18 cellular contexts compared by ENCODE assay signal in genomic region chr1:159827102-159827490, GRCh38. TPM values are rescaled to one million over a fixed set of nuclear protein-coding genes. Genes with fewer than 3 reads are reported as not detected.
DNase-seq lines count a peak whose midpoint lies in the region; ATAC-seq and TF ChIP-seq lines count a peak whose summit lies in the region.
"Had no signal": no experiment of that assay in that cellular context is flagged by ENCODE, and none has a peak within 500 bp of the region (broad histone marks: within the 10 kb centered on the region; RNA-seq: fewer than 3 reads in every experiment).

No MANE protein-coding gene starts in this region.

- H3K27me3 ChIP-seq in CD4-positive, alpha-beta T cell (ENCODE audit: control insufficient read depth, insufficient read depth, low read length), result no peaks in the 10 kb centered on the region
- peaks cover 22% of the 10 kb centered on the region; the same call in 1 of the 2 replicates for H3K27me3 ChIP-seq in H7 (ENCODE audit: control insufficient read depth, insufficient read depth, low read length)
- 0 out of 2 replicates have a peak, but pooled peaks cover under 1% of the 10 kb centered on the region for H3K27me3 ChIP-seq in MG63

- H3K27ac ChIP-seq in CD4-positive, alpha-beta T cell (ENCODE audit: low read depth, low read length), result no peak overlapping the region
- H3K27ac ChIP-seq: breast epithelium, WERI-Rb-1 had no signal

- intact Hi-C loops in CD14-positive monocyte (cut with micrococcal nuclease), result no loop called here
- intact Hi-C loops in CD4-positive, alpha-beta T cell (cut with DNase I, micrococcal nuclease), result no loop called here

- H3K27me3 Mint-ChIP-seq in CD14-positive monocyte (ENCODE audit: low read depth in 3 of 3), result peaks cover 0 to 7% (median 4%) of the 10 kb centered on the region in 3 donors
- H3K27me3 Mint-ChIP-seq in CD4-positive, alpha-beta T cell, result no peaks in the 10 kb centered on the region
- H3K27me3 Mint-ChIP-seq in activated naive CD8-positive, alpha-beta T cell treated with anti-CD3 and anti-CD28 coated beads, Interleukin-2, amount 10 ng/mL, durations not matched to agents 7 days and 5 days, result peaks cover 56% of the 10 kb centered on the region
- H3K27me3 Mint-ChIP-seq in natural killer cell treated with Interleukin-12 subunit alpha and Interleukin-12 subunit beta and Interleukin-15 and Interleukin-18, amount 100 ng/mL, for 72 hours, result peaks cover 15 to 27% of the 10 kb centered on the region in 2 donors

- no peak for ATAC-seq in CD4-positive, alpha-beta T cell (ENCODE audit: poor library complexity)
- ATAC-seq in activated naive CD8-positive, alpha-beta T cell treated with anti-CD3 and anti-CD28 coated beads, Interleukin-2, amount 10 ng/mL, durations not matched to agents 7 days and 5 days (ENCODE audit: low read depth), result no peak
- ATAC-seq in natural killer cell treated with Interleukin-12 subunit alpha and Interleukin-12 subunit beta and Interleukin-15 and Interleukin-18, amount 100 ng/mL, for 72 hours, result peak; percentile 1 to 37
- ATAC-seq in HG03045 (IDR thresholded peaks at IDR 0.05; ENCODE audit: unreplicated experiment), result no peak
- ATAC-seq: esophagus mucosa had no signal

- no peak for DNase-seq in CD14-positive monocyte (ENCODE audit: low spot score)
- no peak for DNase-seq in CD4-positive, alpha-beta T cell
- no peak for DNase-seq in activated naive CD8-positive, alpha-beta T cell treated with anti-CD3 and anti-CD28 coated beads, Interleukin-2, amount 10 ng/mL, durations not matched to agents 7 days and 5 days
- DNase-seq in natural killer cell treated with Interleukin-12 subunit alpha and Interleukin-12 subunit beta and Interleukin-15 and Interleukin-18, amount 100 ng/mL, for 72 hours (ENCODE audit: low spot score), result no peak
- DNase-seq in H7, result no peak
- no peak for DNase-seq in MG63
- DNase-seq: HCEC 1CT, IMR-90, NCI-H1930, NCI-H446, WERI-Rb-1 had no signal

- POLR2A ChIA-PET in CD4-positive, alpha-beta T cell (lab: Charles Lee), result interaction anchor here (1.1 kb wide), 1 partner anchor 98 kb away, joined by 4 read pairs; the partner anchor contains the start of gene TAGLN2
- POLR2A ChIA-PET in activated naive CD8-positive, alpha-beta T cell treated with anti-CD3 and anti-CD28 coated beads, Interleukin-2, amount 10 ng/mL, durations not matched to agents 7 days and 5 days (lab: Charles Lee), result interaction anchor here (0.7 to 3.6 kb wide), 4 partner anchors 27 to 327 kb away, joined by 3 to 24 read pairs (median 4); partner anchors contain the start of gene TAGLN2

- CTCF ChIA-PET in CD4-positive, alpha-beta T cell (lab: Charles Lee), result no interaction called here

- peak overlapping the region; percentile 64 to 67 for H3K4me3 Mint-ChIP-seq in CD14-positive monocyte
- peak overlapping the region; percentile 35 for H3K4me3 Mint-ChIP-seq in CD4-positive, alpha-beta T cell
- H3K4me3 Mint-ChIP-seq in activated naive CD8-positive, alpha-beta T cell treated with anti-CD3 and anti-CD28 coated beads, Interleukin-2, amount 10 ng/mL, durations not matched to agents 7 days and 5 days, result peak overlapping the region; percentile 36
- H3K4me3 Mint-ChIP-seq in natural killer cell treated with Interleukin-12 subunit alpha and Interleukin-12 subunit beta and Interleukin-15 and Interleukin-18, amount 100 ng/mL, for 72 hours, result peak overlapping the region; percentile 77

- H3K36me3 Mint-ChIP-seq in CD14-positive monocyte, result peaks cover 0 to 3% of the 10 kb centered on the region in 2 donors
- H3K36me3 Mint-ChIP-seq in CD4-positive, alpha-beta T cell (ENCODE audit: low read depth), result no peaks in the 10 kb centered on the region
- peaks cover 12% of the 10 kb centered on the region for H3K36me3 Mint-ChIP-seq in activated naive CD8-positive, alpha-beta T cell treated with anti-CD3 and anti-CD28 coated beads, Interleukin-2, amount 10 ng/mL, durations not matched to agents 7 days and 5 days
- H3K36me3 Mint-ChIP-seq in natural killer cell treated with Interleukin-12 subunit alpha and Interleukin-12 subunit beta and Interleukin-15 and Interleukin-18, amount 100 ng/mL, for 72 hours, result peaks cover 10% of the 10 kb centered on the region

- H3K4me3 ChIP-seq in H7 (ENCODE audit: insufficient read depth, low read depth, low read length) (no peak overlapping the region), MG63 (no peak overlapping the region)

- no peaks in the 10 kb centered on the region for H3K9me3 ChIP-seq in CD4-positive, alpha-beta T cell (ENCODE audit: control insufficient read depth, low read length)
- H3K9me3 ChIP-seq in MG63, result no peaks in the 10 kb centered on the region
- H3K9me3 ChIP-seq: breast epithelium had no signal

- peak overlapping the region; percentile 34 to 89 (median 72) for H3K27ac Mint-ChIP-seq in CD14-positive monocyte
- no peak overlapping the region for H3K27ac Mint-ChIP-seq in CD4-positive, alpha-beta T cell
- H3K27ac Mint-ChIP-seq in activated naive CD8-positive, alpha-beta T cell treated with anti-CD3 and anti-CD28 coated beads, Interleukin-2, amount 10 ng/mL, durations not matched to agents 7 days and 5 days, result peak overlapping the region; percentile 53
- H3K27ac Mint-ChIP-seq in natural killer cell treated with Interleukin-12 subunit alpha and Interleukin-12 subunit beta and Interleukin-15 and Interleukin-18, amount 100 ng/mL, for 72 hours, result peak overlapping the region; percentile 85 to 95

- peaks cover 0 to 2% (median 0%) of the 10 kb centered on the region in 7 donors for H3K9me3 Mint-ChIP-seq in CD14-positive monocyte
- H3K9me3 Mint-ChIP-seq in CD4-positive, alpha-beta T cell, result no peaks in the 10 kb centered on the region
- H3K9me3 Mint-ChIP-seq in activated naive CD8-positive, alpha-beta T cell treated with anti-CD3 and anti-CD28 coated beads, Interleukin-2, amount 10 ng/mL, durations not matched to agents 7 days and 5 days, result peaks cover 6% of the 10 kb centered on the region
- no peaks in the 10 kb centered on the region for H3K9me3 Mint-ChIP-seq in natural killer cell treated with Interleukin-12 subunit alpha and Interleukin-12 subunit beta and Interleukin-15 and Interleukin-18, amount 100 ng/mL, for 72 hours

- no peaks in the 10 kb centered on the region for H3K36me3 ChIP-seq in H7 (replicated peaks; ENCODE audit: control insufficient read depth, insufficient read depth, low read length)
- H3K36me3 ChIP-seq in MG63, result no peaks in the 10 kb centered on the region
- H3K36me3 ChIP-seq: breast epithelium, WERI-Rb-1 had no signal

- H3K4me1 Mint-ChIP-seq in CD14-positive monocyte, result peaks cover 74% of the 10 kb centered on the region
- peaks cover 42% of the 10 kb centered on the region for H3K4me1 Mint-ChIP-seq in CD4-positive, alpha-beta T cell (ENCODE audit: low read depth)
- H3K4me1 Mint-ChIP-seq in activated naive CD8-positive, alpha-beta T cell treated with anti-CD3 and anti-CD28 coated beads, Interleukin-2, amount 10 ng/mL, durations not matched to agents 7 days and 5 days, result peaks cover 52% of the 10 kb centered on the region
- peaks cover 78 to 79% of the 10 kb centered on the region in 2 donors for H3K4me1 Mint-ChIP-seq in natural killer cell treated with Interleukin-12 subunit alpha and Interleukin-12 subunit beta and Interleukin-15 and Interleukin-18, amount 100 ng/mL, for 72 hours (ENCODE audit: low read depth in 2 of 2)

- no peak for TF ChIP-seq CTCF in CD14-positive monocyte (IDR thresholded peaks at IDR 0.05)
- no peak for TF ChIP-seq CTCF in CD4-positive, alpha-beta T cell (IDR thresholded peaks at IDR 0.05)

RNA-seq across cellular contexts. Expression of gene SLAMF8, which starts 0.4 kb away (rescaled TPM):
- 1 to 10 TPM; 2.6 to 5.7 TPM for polyA plus RNA-seq in CD14-positive monocyte
- under 1 TPM in 1 of 2 experiments, not detected in 1; 0.34 TPM for total RNA-seq in CD4-positive, alpha-beta T cell
- 1 to 10 TPM; 1.1 to 1.8 TPM for total RNA-seq in activated naive CD8-positive, alpha-beta T cell treated with anti-CD3 and anti-CD28 coated beads, Interleukin-2, amount 10 ng/mL, durations not matched to agents 7 days and 5 days
- 1 to 10 TPM in 1 of 2 donors, under 1 TPM in 1; 0.29 to 2.1 TPM for total RNA-seq in natural killer cell treated with Interleukin-12 subunit alpha and Interleukin-12 subunit beta and Interleukin-15 and Interleukin-18, amount 100 ng/mL, for 72 hours
- total RNA-seq in H7 (2014; rRNA removed; shearing (Covaris generic)), result not detected in 2 replicates
- not detected in 2 replicates for total RNA-seq in MG63 (2014; rRNA removed; shearing (Covaris generic); ENCODE audit: low replicate concordance)
- total RNA-seq: dermis microvascular lymphatic vessel endothelial cell, IMR-90, osteocyte had no signal

RNA-seq across cellular contexts. Expression of gene FCRL6, which starts 24.9 kb away (rescaled TPM):
- under 1 TPM; 0.15 to 0.17 TPM for polyA plus RNA-seq in CD14-positive monocyte
- total RNA-seq in CD4-positive, alpha-beta T cell, result under 1 TPM; 0.28 to 0.52 TPM
- total RNA-seq in activated naive CD8-positive, alpha-beta T cell treated with anti-CD3 and anti-CD28 coated beads, Interleukin-2, amount 10 ng/mL, durations not matched to agents 7 days and 5 days, result 1 to 10 TPM; 6.0 to 7.3 TPM
- total RNA-seq in natural killer cell treated with Interleukin-12 subunit alpha and Interleukin-12 subunit beta and Interleukin-15 and Interleukin-18, amount 100 ng/mL, for 72 hours, result under 1 TPM in 1 of 2 donors, not detected in 1; 0.81 TPM
- not detected in 2 replicates for total RNA-seq in H7 (2014; rRNA removed; shearing (Covaris generic))
- not detected in 2 replicates for total RNA-seq in MG63 (2014; rRNA removed; shearing (Covaris generic); ENCODE audit: low replicate concordance)
- total RNA-seq: dermis microvascular lymphatic vessel endothelial cell, esophagus mucosa, IMR-90, osteocyte had no signal
- polyA plus RNA-seq: IMR-90 had no signal

RNA-seq across cellular contexts. Expression of gene VSIG8, which starts 35.4 kb away (rescaled TPM):
- not detected for polyA plus RNA-seq in CD14-positive monocyte
- total RNA-seq in CD4-positive, alpha-beta T cell, result not detected
- total RNA-seq in activated naive CD8-positive, alpha-beta T cell treated with anti-CD3 and anti-CD28 coated beads, Interleukin-2, amount 10 ng/mL, durations not matched to agents 7 days and 5 days, result not detected
- not detected for total RNA-seq in natural killer cell treated with Interleukin-12 subunit alpha and Interleukin-12 subunit beta and Interleukin-15 and Interleukin-18, amount 100 ng/mL, for 72 hours
- not detected in 2 replicates for total RNA-seq in H7 (2014; rRNA removed; shearing (Covaris generic))
- not detected in 2 replicates for total RNA-seq in MG63 (2014; rRNA removed; shearing (Covaris generic); ENCODE audit: low replicate concordance)
- total RNA-seq: dermis microvascular lymphatic vessel endothelial cell, IMR-90, left lobe of liver, osteocyte, sciatic nerve had no signal
- polyA plus RNA-seq: IMR-90 had no signal

RNA-seq across cellular contexts. Expression of gene DUSP23, which starts 46.3 kb away (rescaled TPM):
- 100 to 1,000 TPM in 1 of 2 donors, 10 to 100 TPM in 1; 97.8 to 136 TPM for polyA plus RNA-seq in CD14-positive monocyte
- 1 to 10 TPM; 3.9 to 6.0 TPM for total RNA-seq in CD4-positive, alpha-beta T cell
- total RNA-seq in activated naive CD8-positive, alpha-beta T cell treated with anti-CD3 and anti-CD28 coated beads, Interleukin-2, amount 10 ng/mL, durations not matched to agents 7 days and 5 days, result 10 to 100 TPM; 20.1 to 22.2 TPM
- 10 to 100 TPM; 10.7 to 14.4 TPM for total RNA-seq in natural killer cell treated with Interleukin-12 subunit alpha and Interleukin-12 subunit beta and Interleukin-15 and Interleukin-18, amount 100 ng/mL, for 72 hours
- 74.9 and 81.6 TPM in 2 replicates for total RNA-seq in H7 (2014; rRNA removed; shearing (Covaris generic))
- total RNA-seq in MG63 (2014; rRNA removed; shearing (Covaris generic); ENCODE audit: low replicate concordance), result 9.2 and 17.1 TPM in 2 replicates

Comparison
In these comparisons a context has a peak if more than half of its experiments do, and no peak if none do; other contexts are left out.
1. ATAC-seq: peak in natural killer cell treated with Interleukin-12 subunit alpha and Interleukin-12 subunit beta and Interleukin-15 and Interleukin-18, amount 100 ng/mL, for 72 hours (2 of 2); none in CD4-positive, alpha-beta T cell (single experiment), activated naive CD8-positive, alpha-beta T cell treated with anti-CD3 and anti-CD28 coated beads, Interleukin-2, amount 10 ng/mL, durations not matched to agents 7 days and 5 days (single experiment) and HG03045 (single experiment).
2. Peak in every context shown above with its lines, with median percentiles within 50 percentile points of each other: H3K4me3 Mint-ChIP-seq.